7 cellular contexts compared by ENCODE assay signal in the genomic region with DNA sequence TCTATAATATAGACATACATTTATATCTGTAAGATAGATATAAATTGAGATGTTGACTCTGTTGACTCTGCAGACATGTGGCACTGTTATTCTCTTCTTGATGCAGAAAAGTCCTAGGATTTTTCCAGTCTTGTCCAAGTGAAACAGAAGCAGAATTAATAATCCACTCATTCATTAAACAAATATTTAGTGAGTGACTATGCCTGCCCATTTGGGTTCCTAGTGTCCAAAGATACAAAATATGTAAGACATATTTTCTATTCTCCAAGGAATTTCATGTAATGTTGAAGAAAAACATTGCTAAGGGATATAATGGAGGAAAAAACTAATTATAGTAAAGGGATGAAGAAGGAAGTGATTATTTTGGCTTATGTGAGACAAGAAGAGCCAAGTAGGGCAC. TPM values are rescaled to one million over a fixed set of nuclear protein-coding genes. Genes with fewer than 3 reads are reported as not detected.
"Had no signal": no experiment of that assay in that cellular context is flagged by ENCODE, and none has a peak within 500 bp of the region (broad histone marks: within the 10 kb centered on the region; RNA-seq: fewer than 3 reads in every experiment).

No MANE protein-coding gene starts in this region.

- H3K4me2 ChIP-seq: GM23338 had no signal

- H3K4me3 ChIP-seq: GM23338, K562 had no signal

- ATAC-seq: GM23338, K562 had no signal

- DNase-seq: H9, HFFc6, IMR-90, KG1 had no signal

RNA-seq across cellular contexts. Expression of gene C1GALT1C1L, which starts 59.3 kb away (rescaled TPM):
- total RNA-seq: H1, H9, HFFc6 had no signal
